ENCODE assay signal across 25 cellular contexts in genomic region chr4:71962622-71963264, GRCh38.
DNase-seq lines count a peak whose midpoint lies in the region; ATAC-seq, FAIRE-seq and TF ChIP-seq lines count a peak whose summit lies in the region.
"Had no signal": no experiment of that assay in that cellular context is flagged by ENCODE, and none has a peak within 500 bp of the region (broad histone marks: within the 10 kb centered on the region; RNA-seq: fewer than 3 reads in every experiment).

No MANE protein-coding gene starts in this region.

- H3K4me3 ChIP-seq in liver (ENCODE audit: low read depth in 1 of 3, low read length in 3 of 3) (no peak overlapping the region), HepG2 (replicated peaks in 1 of 3; ENCODE audit: insufficient read depth in 1 of 3, low read depth in 2 of 3, low read length in 3 of 3) (no peak overlapping the region), neural cell (ENCODE audit: low read length) (no peak overlapping the region)
- H3K4me3 ChIP-seq: A549, BLaER1, GM12878 had no signal

- H3K9me3 ChIP-seq in liver (ENCODE audit: control insufficient read depth in 4 of 4, low read length in 3 of 4) (no peaks in the 10 kb centered on the region), HepG2 (ENCODE audit: low read length) (peaks cover 23% of the 10 kb centered on the region), neural cell (ENCODE audit: low read length) (no peaks in the 10 kb centered on the region)
- H3K9me3 ChIP-seq: A549, BE2C, BLaER1 had no signal

- POLR2A ChIA-PET in HepG2 (lab: Yijun Ruan, JAX): no interaction called here

- no peak overlapping the region for H3K4me2 ChIP-seq in HepG2 (ENCODE audit: low read depth, low read length)
- peak overlapping the region; percentile 51 for H3K4me2 ChIP-seq in neural cell (ENCODE audit: low read length)
- H3K4me2 ChIP-seq: A549, BLaER1 had no signal

- H3K4me1 ChIP-seq in liver (ENCODE audit: control insufficient read depth in 4 of 4, insufficient read depth in 4 of 4, low read length in 3 of 4) (peaks cover 0 to 4% (median 0%) of the 10 kb centered on the region in 4 donors), HepG2 (ENCODE audit: insufficient read depth, low read length) (no peaks in the 10 kb centered on the region)
- H3K4me1 ChIP-seq: A549, BE2C had no signal

- H4K20me1 ChIP-seq in HepG2 (ENCODE audit: insufficient read depth, low read length): no peaks in the 10 kb centered on the region
- no peaks in the 10 kb centered on the region for H4K20me1 ChIP-seq in neural cell (ENCODE audit: insufficient read depth)
- H4K20me1 ChIP-seq: BLaER1 had no signal

- H3K36me3 ChIP-seq in liver (ENCODE audit: control insufficient read depth in 4 of 4, insufficient read depth in 3 of 4, low read depth in 1 of 4, low read length in 3 of 4): no peaks in the 10 kb centered on the region
- no peaks in the 10 kb centered on the region for H3K36me3 ChIP-seq in HepG2 (replicated peaks in 1 of 2; ENCODE audit: control insufficient read depth in 1 of 2, insufficient read depth in 2 of 2, low read length in 2 of 2)
- no peaks in the 10 kb centered on the region for H3K36me3 ChIP-seq in neural cell (ENCODE audit: insufficient read depth, low read length)
- H3K36me3 ChIP-seq: BE2C, BLaER1 had no signal

- no TSS peak for BruUV-seq in HepG2 (replicated peaks; lab: Mats Ljungman, UMichigan)

- FAIRE-seq in HepG2 (lab: Jason Lieb, UNC): no peak
- FAIRE-seq: A549, GM12878, GM18507 had no signal

- no peaks in the 10 kb centered on the region for H3F3A ChIP-seq in neural cell (ENCODE audit: insufficient read depth, low read length, poor library complexity, severe bottlenecking)

- H3K27me3 ChIP-seq in liver (ENCODE audit: control insufficient read depth in 4 of 4, insufficient read depth in 4 of 4, low read length in 3 of 4) (no peaks in the 10 kb centered on the region), HepG2 (ENCODE audit: control insufficient read depth in 1 of 2, insufficient read depth in 2 of 2, low read length in 2 of 2) (no peaks in the 10 kb centered on the region), neural cell (ENCODE audit: insufficient read depth, low read depth, low read length) (no peaks in the 10 kb centered on the region)
- H3K27me3 ChIP-seq: BE2C, BLaER1 had no signal

- TF ChIP-seq EP300 in HepG2 (IDR thresholded peaks at IDR 0.05; ENCODE audit: low read depth in 2 of 2, low read length in 2 of 2): no peak
- TF ChIP-seq EP300 in HepG2 (CRISPR knock-in tag; IDR thresholded peaks at IDR 0.05; ENCODE audit: borderline replicate concordance): no peak
- TF ChIP-seq EP300 in neural cell (conservative IDR thresholded peaks at IDR 0.05; ENCODE audit: poor library complexity, severe bottlenecking): no peak

- TF ChIP-seq POLR2A in HepG2 (IDR thresholded peaks at IDR 0.05; ENCODE audit: insufficient read depth in 1 of 2, low read depth in 2 of 2, low read length in 2 of 2): no peak

- H3K9ac ChIP-seq in liver (ENCODE audit: low read depth in 1 of 2, low read length in 2 of 2) (no peak overlapping the region), HepG2 (ENCODE audit: insufficient read depth, low read depth, low read length) (no peak overlapping the region), neural cell (ENCODE audit: low read length) (no peak overlapping the region)
- H3K9ac ChIP-seq: BLaER1 had no signal

- in situ Hi-C loops in HepG2 (cut with HindIII; ENCODE audit: extremely low pct_ligation_motif_present, low pct_unique_long_range_greater_than_20kb): no loop called here

- TF ChIP-seq RAD21 in liver (IDR thresholded peaks at IDR 0.05) (peak in 1 of 2 donors; percentile 26), HepG2 (CRISPR knock-in tag; IDR thresholded peaks at IDR 0.05) (no peak), neural cell (conservative IDR thresholded peaks at IDR 0.05) (no peak)

- ATAC-seq in HepG2 (no peak), left lobe of liver (peak; percentile 74)
- ATAC-seq: A549, GM12878 had no signal

- H3K27ac ChIP-seq in liver (ENCODE audit: low read depth in 1 of 2, low read length in 2 of 2) (no peak overlapping the region), HepG2 (ENCODE audit: extremely low read length, insufficient read depth, low read length) (no peak overlapping the region), neural cell (ENCODE audit: low read length) (peak overlapping the region; percentile 20)
- H3K27ac ChIP-seq: 22Rv1, A549, BLaER1 had no signal

- TF ChIP-seq CTCF in liver (IDR thresholded peaks at IDR 0.05; ENCODE audit: low read depth, low read length, missing input control) (no peak), HepG2 (CRISPR knock-in tag; IDR thresholded peaks at IDR 0.05) (no peak), neural cell (IDR thresholded peaks at IDR 0.05; ENCODE audit: poor library complexity, severe bottlenecking) (no peak)

- 68% methylated on average over 4 of the region's 4 CpGs for WGBS in liver
- WGBS in HepG2 (ENCODE audit: low lambda C conversion rate): 19% methylated on average over 4 of the region's 4 CpGs

- H2AFZ ChIP-seq in HepG2 (ENCODE audit: low read length): no peak overlapping the region
- no peak overlapping the region for H2AFZ ChIP-seq in neural cell (ENCODE audit: low read depth, low read length)

- intact Hi-C loops in HepG2 (cut with micrococcal nuclease; ENCODE audit: unreplicated experiment): no loop called here

- H3K9me2 ChIP-seq in neural cell (ENCODE audit: insufficient read depth, low read length): no peaks in the 10 kb centered on the region

- CTCF ChIA-PET in HepG2 (lab: Yijun Ruan, JAX; ENCODE audit: low intra/inter-chr PET ratio, low total read pairs): no interaction called here

- DNase-seq in HepG2 (ENCODE audit: low spot score): no peak
- no peak for DNase-seq in left lobe of liver (ENCODE audit: low spot score)
- no peak for DNase-seq in AG08396 (ENCODE audit: low spot score)
- no peak for DNase-seq in activated T-cell treated with anti-CD3 and anti-CD28 coated beads for 4 hours
- no peak for DNase-seq in SIG-M5 (lab: John Stamatoyannopoulos, UW)
- DNase-seq: BE2C; C1 segment of cervical spinal cord; CD4-positive, alpha-beta memory T cell; CD4-positive, CD25-positive, alpha-beta regulatory T cell; CD8-positive, alpha-beta memory T cell; COR-L47; DMS 273 treated with DMSO at 0.1 percent for 48 hours; DMS153; DMS53; DMS79; DND-41; EL; GDM1 had no signal

- H3K79me2 ChIP-seq in HepG2 (ENCODE audit: insufficient read depth, low read length): no peaks in the 10 kb centered on the region
- H3K79me2 ChIP-seq in neural cell (replicated peaks; ENCODE audit: insufficient read depth, low read length): no peaks in the 10 kb centered on the region

TF ChIP-seq in liver, 16 proteins besides CTCF, POLR2A, EP300 and RAD21 (continues in another document):
- TF ChIP-seq YY1 (IDR thresholded peaks at IDR 0.05) (peak; percentile 39), JUND (IDR thresholded peaks at IDR 0.05) (no peak), ZBTB33 (IDR thresholded peaks at IDR 0.05) (peak; percentile 29), HNF4G (IDR thresholded peaks at IDR 0.05) (no peak)

TF ChIP-seq in HepG2, 621 proteins besides CTCF, POLR2A, EP300 and RAD21 (continues in another document):
- TF ChIP-seq ZNF782 (CRISPR knock-in tag; IDR thresholded peaks at IDR 0.05; ENCODE audit: borderline replicate concordance): no peak
- TF ChIP-seq, protein P1, sequence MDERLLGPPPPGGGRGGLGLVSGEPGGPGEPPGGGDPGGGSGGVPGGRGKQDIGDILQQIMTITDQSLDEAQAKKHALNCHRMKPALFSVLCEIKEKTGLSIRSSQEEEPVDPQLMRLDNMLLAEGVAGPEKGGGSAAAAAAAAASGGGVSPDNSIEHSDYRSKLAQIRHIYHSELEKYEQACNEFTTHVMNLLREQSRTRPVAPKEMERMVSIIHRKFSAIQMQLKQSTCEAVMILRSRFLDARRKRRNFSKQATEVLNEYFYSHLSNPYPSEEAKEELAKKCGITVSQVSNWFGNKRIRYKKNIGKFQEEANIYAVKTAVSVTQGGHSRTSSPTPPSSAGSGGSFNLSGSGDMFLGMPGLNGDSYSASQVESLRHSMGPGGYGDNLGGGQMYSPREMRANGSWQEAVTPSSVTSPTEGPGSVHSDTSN (CRISPR knock-in tag; IDR thresholded peaks at IDR 0.05): no peak
- no peak for TF ChIP-seq PCBP1 (IDR thresholded peaks at IDR 0.05; ENCODE audit: borderline replicate concordance, low read depth, low read length)
- TF ChIP-seq ASH2L (IDR thresholded peaks at IDR 0.05; ENCODE audit: insufficient read length, low read depth, low read length): no peak
- TF ChIP-seq DBP (CRISPR knock-in tag; IDR thresholded peaks at IDR 0.05; ENCODE audit: not compliant biosample characterization): no peak
- TF ChIP-seq SMAD9 (CRISPR knock-in tag; IDR thresholded peaks at IDR 0.05): no peak

TF ChIP-seq in neural cell, 6 proteins besides CTCF, POLR2A, EP300 and RAD21:
- TF ChIP-seq, protein P2, sequence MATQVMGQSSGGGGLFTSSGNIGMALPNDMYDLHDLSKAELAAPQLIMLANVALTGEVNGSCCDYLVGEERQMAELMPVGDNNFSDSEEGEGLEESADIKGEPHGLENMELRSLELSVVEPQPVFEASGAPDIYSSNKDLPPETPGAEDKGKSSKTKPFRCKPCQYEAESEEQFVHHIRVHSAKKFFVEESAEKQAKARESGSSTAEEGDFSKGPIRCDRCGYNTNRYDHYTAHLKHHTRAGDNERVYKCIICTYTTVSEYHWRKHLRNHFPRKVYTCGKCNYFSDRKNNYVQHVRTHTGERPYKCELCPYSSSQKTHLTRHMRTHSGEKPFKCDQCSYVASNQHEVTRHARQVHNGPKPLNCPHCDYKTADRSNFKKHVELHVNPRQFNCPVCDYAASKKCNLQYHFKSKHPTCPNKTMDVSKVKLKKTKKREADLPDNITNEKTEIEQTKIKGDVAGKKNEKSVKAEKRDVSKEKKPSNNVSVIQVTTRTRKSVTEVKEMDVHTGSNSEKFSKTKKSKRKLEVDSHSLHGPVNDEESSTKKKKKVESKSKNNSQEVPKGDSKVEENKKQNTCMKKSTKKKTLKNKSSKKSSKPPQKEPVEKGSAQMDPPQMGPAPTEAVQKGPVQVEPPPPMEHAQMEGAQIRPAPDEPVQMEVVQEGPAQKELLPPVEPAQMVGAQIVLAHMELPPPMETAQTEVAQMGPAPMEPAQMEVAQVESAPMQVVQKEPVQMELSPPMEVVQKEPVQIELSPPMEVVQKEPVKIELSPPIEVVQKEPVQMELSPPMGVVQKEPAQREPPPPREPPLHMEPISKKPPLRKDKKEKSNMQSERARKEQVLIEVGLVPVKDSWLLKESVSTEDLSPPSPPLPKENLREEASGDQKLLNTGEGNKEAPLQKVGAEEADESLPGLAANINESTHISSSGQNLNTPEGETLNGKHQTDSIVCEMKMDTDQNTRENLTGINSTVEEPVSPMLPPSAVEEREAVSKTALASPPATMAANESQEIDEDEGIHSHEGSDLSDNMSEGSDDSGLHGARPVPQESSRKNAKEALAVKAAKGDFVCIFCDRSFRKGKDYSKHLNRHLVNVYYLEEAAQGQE (IDR thresholded peaks at IDR 0.05; ENCODE audit: borderline replicate concordance): peak; percentile 78
- no peak for TF ChIP-seq SMC3 (conservative IDR thresholded peaks at IDR 0.05; ENCODE audit: poor library complexity)
- TF ChIP-seq TAF1 (IDR thresholded peaks at IDR 0.05; ENCODE audit: low read depth): no peak
- TF ChIP-seq EZH2 (IDR thresholded peaks at IDR 0.05; ENCODE audit: borderline replicate concordance, insufficient read depth, low read length, poor library complexity, severe bottlenecking): no peak
- TF ChIP-seq POLR2AphosphoS5 (IDR thresholded peaks at IDR 0.05): peak; percentile 56
- TF ChIP-seq MXI1 (conservative IDR thresholded peaks at IDR 0.05; ENCODE audit: poor library complexity, severe bottlenecking): no peak
TF ChIP-seq in neural cell: peak in this region for 2.
